In the genomic region with DNA sequence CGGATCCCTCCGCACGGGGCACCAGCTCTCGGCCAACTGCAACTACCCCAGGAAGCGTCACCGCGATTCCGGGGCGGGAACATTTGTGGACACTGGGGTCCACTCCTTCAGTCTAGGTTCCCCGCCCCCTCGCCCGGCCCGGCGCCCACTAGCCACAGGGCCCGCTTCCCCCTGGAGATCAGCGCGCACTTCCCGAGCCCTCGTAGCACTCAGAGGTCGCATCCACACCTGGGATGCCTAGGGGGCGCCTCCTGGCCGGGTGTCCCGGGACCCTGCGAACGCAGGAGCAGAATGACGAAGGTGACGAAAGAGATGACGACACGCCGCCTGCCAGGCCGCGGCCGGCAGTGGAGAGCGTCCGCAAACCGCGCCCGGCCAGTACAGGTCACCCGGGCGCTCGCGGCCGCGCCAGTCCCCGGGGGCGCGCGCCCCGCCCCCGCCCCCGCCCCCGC, we compare ENCODE assay signal across 8 cellular contexts. TPM values are rescaled to one million over a fixed set of nuclear protein-coding genes. Genes with fewer than 3 reads are reported as not detected.
DNase-seq lines count a peak whose midpoint lies in the region; ATAC-seq and TF ChIP-seq lines count a peak whose summit lies in the region.

No MANE protein-coding gene starts in this region.

- peaks cover 28% of the 10 kb centered on the region for H3K4me1 Mint-ChIP-seq in activated naive CD4-positive, alpha-beta T cell treated with anti-CD3 and anti-CD28 coated beads for 36 hours (ENCODE audit: low read depth)

- peak overlapping the region; percentile 68 for H3K4me3 ChIP-seq in suprapubic skin

- TF ChIP-seq EP300 in suprapubic skin (IDR thresholded peaks at IDR 0.05) = no peak

- CTCF ChIA-PET in activated naive CD4-positive, alpha-beta T cell treated with anti-CD3 and anti-CD28 coated beads for 36 hours (lab: Charles Lee) = interaction anchor here (0.6 to 1.5 kb wide), 4 partner anchors 34 to 368 kb away, joined by 3 to 8 read pairs (median 4); no protein-coding TSS in a partner anchor

- DNase-seq in DMS 273 treated with DMSO at 0.1 percent for 48 hours (lab: John Stamatoyannopoulos, UW) (peak; percentile 45), HS-5 (ENCODE audit: low read depth) (peak; percentile 62), SHP77 treated with DMSO at 0.1 percent for 48 hours (lab: John Stamatoyannopoulos, UW) (peak; percentile 32), germinal center (ENCODE audit: low spot score) (peak; percentile 66), nucleus accumbens (lab: John Stamatoyannopoulos, UW) (peak in 55 of 56 donors; percentile 29 to 90 (median 76)), suprapubic skin (ENCODE audit: low spot score in 2 of 2) (peak; percentile 94)
- peak; percentile 77 for DNase-seq in activated naive CD4-positive, alpha-beta T cell treated with anti-CD3 and anti-CD28 coated beads for 36 hours

- peaks cover 5% of the 10 kb centered on the region for H3K36me3 Mint-ChIP-seq in activated naive CD4-positive, alpha-beta T cell treated with anti-CD3 and anti-CD28 coated beads for 36 hours (ENCODE audit: low read depth)

- peak overlapping the region; percentile 89 for H3K27ac ChIP-seq in suprapubic skin

- peak overlapping the region; percentile 81 for H3K4me3 Mint-ChIP-seq in activated naive CD4-positive, alpha-beta T cell treated with anti-CD3 and anti-CD28 coated beads for 36 hours

- H3K9me3 Mint-ChIP-seq in activated naive CD4-positive, alpha-beta T cell treated with anti-CD3 and anti-CD28 coated beads for 36 hours = no peaks in the 10 kb centered on the region

- H3K27me3 ChIP-seq in suprapubic skin = no peaks in the 10 kb centered on the region

- peak; percentile 62 for ATAC-seq in GM21360 (IDR thresholded peaks at IDR 0.05; ENCODE audit: unreplicated experiment)

- TF ChIP-seq CTCF in suprapubic skin (IDR thresholded peaks at IDR 0.05) = no peak

- intact Hi-C loops in activated naive CD4-positive, alpha-beta T cell treated with anti-CD3 and anti-CD28 coated beads for 36 hours (cut with micrococcal nuclease) = loop anchor here (1.0 to 5.0 kb wide), 4 partner anchors 79 to 913 kb away; partner anchors contain the start of genes ADAT2, LTV1, NMBR and PEX3

- H3K27me3 Mint-ChIP-seq in activated naive CD4-positive, alpha-beta T cell treated with anti-CD3 and anti-CD28 coated beads for 36 hours (ENCODE audit: low read depth) = no peaks in the 10 kb centered on the region

- H3K4me1 ChIP-seq in suprapubic skin = peaks cover 18% of the 10 kb centered on the region

- 2% methylated on average over 15 of the region's 52 CpGs for WGBS in suprapubic skin

- peak overlapping the region; percentile 90 for H3K27ac Mint-ChIP-seq in activated naive CD4-positive, alpha-beta T cell treated with anti-CD3 and anti-CD28 coated beads for 36 hours

- no peaks in the 10 kb centered on the region for H3K9me3 ChIP-seq in suprapubic skin

- H3K36me3 ChIP-seq in suprapubic skin = no peaks in the 10 kb centered on the region

- TF ChIP-seq POLR2A in suprapubic skin (IDR thresholded peaks at IDR 0.05) = peak in 1 of 2 donors; percentile 62

RNA-seq across cellular contexts. Expression of gene AIG1, which starts 0.3 kb away (rescaled TPM):
- 10 to 100 TPM; 26.1 to 28.0 TPM for total RNA-seq in activated naive CD4-positive, alpha-beta T cell treated with anti-CD3 and anti-CD28 coated beads for 36 hours
- total RNA-seq in suprapubic skin = 10 to 100 TPM; 14.5 to 22.1 (median 19.7) TPM

Comparison
In these comparisons a context has a peak if more than half of its experiments do, and no peak if none do; other contexts are left out.
1. Peak in every context shown above with its lines: DNase-seq, ATAC-seq, H3K4me3 ChIP-seq and H3K27ac ChIP-seq.
2. DNase-seq: peak in every context shown above with its lines; median percentile 94 in suprapubic skin; 77 in activated naive CD4-positive, alpha-beta T cell treated with anti-CD3 and anti-CD28 coated beads for 36 hours; 76 in nucleus accumbens; 66 in germinal center; 62 in HS-5; 45 in DMS 273 treated with DMSO at 0.1 percent for 48 hours; 32 in SHP77 treated with DMSO at 0.1 percent for 48 hours.